1 cellular context compared by ENCODE assay signal in the genomic region with DNA sequence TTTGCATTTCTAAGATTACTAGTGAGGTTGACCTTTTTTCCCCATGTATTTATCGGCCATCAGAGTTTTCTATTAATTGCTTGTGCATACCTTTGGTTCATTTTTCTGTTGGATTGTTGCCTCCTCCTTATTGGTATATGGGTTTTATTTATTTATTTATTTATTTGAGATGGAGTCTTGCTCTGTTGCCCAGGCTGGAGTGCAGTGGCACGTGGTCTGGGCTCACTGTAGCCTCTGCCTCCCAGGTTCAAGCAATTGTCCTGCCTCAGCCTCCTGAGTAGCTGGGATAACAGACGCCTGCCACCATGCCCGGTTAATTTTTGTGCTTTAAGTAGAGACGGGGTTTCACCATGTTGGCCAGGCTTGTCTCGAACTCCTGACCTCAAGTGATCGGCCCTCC.
TF ChIP-seq lines count a peak whose summit lies in the region.

No MANE protein-coding gene starts in this region.

TF ChIP-seq in HEK293, 187 proteins besides CTCF, POLR2A, EP300 and RAD21:
- TF ChIP-seq, protein P1, sequence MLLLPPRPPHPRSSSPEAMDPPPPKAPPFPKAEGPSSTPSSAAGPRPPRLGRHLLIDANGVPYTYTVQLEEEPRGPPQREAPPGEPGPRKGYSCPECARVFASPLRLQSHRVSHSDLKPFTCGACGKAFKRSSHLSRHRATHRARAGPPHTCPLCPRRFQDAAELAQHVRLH (tag by site-specific recombination; IDR thresholded peaks at IDR 0.05) = 0 out of 2 replicates have a peak, but pooled peaks have one; percentile 20
- peak; percentile 99 for TF ChIP-seq ZNF121 (tag by site-specific recombination; IDR thresholded peaks at IDR 0.05)
